Comparison of ENCODE assay signal across 22 cellular contexts in genomic region chr5:116256717-116257116, GRCh38.
DNase-seq lines count a peak whose midpoint lies in the region; ATAC-seq and TF ChIP-seq lines count a peak whose summit lies in the region.
"Had no signal": no experiment of that assay in that cellular context is flagged by ENCODE, and none has a peak within 500 bp of the region (broad histone marks: within the 10 kb centered on the region; RNA-seq: fewer than 3 reads in every experiment).

No MANE protein-coding gene starts in this region.

- no peak for TF ChIP-seq CTCF in left ventricle myocardium inferior (IDR thresholded peaks at IDR 0.05; ENCODE audit: borderline replicate concordance)

- peak; percentile 26 for ATAC-seq in Right ventricle myocardium inferior
- peak; percentile 53 for ATAC-seq in left ventricle myocardium superior
- ATAC-seq: A549; CD8-positive, alpha-beta T cell; GM12878 had no signal

- H3K9me3 ChIP-seq in left ventricle myocardium inferior (replicated peaks): peaks cover 26% of the 10 kb centered on the region
- H3K9me3 ChIP-seq: A549 had no signal

- no peaks in the 10 kb centered on the region for H3K27me3 ChIP-seq in left ventricle myocardium inferior (ENCODE audit: low read depth)
- H3K27me3 ChIP-seq: BLaER1 treated with 17β-estradiol and CSF1 and Interleukin-3, amounts not matched to agents 10 nM and 100 nM had no signal

- in situ Hi-C loops in SK-MEL-5 (cut with HindIII; ENCODE audit: low pct_unique_long_range_greater_than_20kb, low sequenced_read_pairs): no loop called here

- H3K4me3 ChIP-seq in left ventricle myocardium inferior: no peak overlapping the region
- H3K4me3 ChIP-seq: A549; BLaER1 treated with 17β-estradiol and CSF1 and Interleukin-3, amounts not matched to agents 10 nM and 100 nM; GM12878 had no signal

- no peak for DNase-seq in Right ventricle myocardium inferior (ENCODE audit: missing footprints)
- no peak for DNase-seq in cardiac septum (ENCODE audit: low spot score)
- DNase-seq in left ventricle myocardium superior: no peak
- DNase-seq in left ventricle myocardium inferior: no peak
- DNase-seq in SK-MEL-5 (ENCODE audit: low read depth, low spot score): peak; percentile 22
- no peak for DNase-seq in epidermal melanocyte (ENCODE audit: insufficient read length, low spot score)
- DNase-seq: AML-193; CD4-positive, alpha-beta T cell; CD8-positive, alpha-beta T cell; COR-L47; DMS 273 treated with DMSO at 0.1 percent for 48 hours; DMS153; DMS53; DMS79; DND-41; EL; GDM1 had no signal

- intact Hi-C loops in Right ventricle myocardium inferior (cut with DNase I) (no loop called here), cardiac septum (cut with DNase I) (no loop called here), left ventricle myocardium superior (cut with micrococcal nuclease) (no loop called here), left ventricle myocardium inferior (cut with micrococcal nuclease) (no loop called here)

- H3K27ac ChIP-seq in left ventricle myocardium inferior (replicated peaks): no peak overlapping the region
- H3K27ac ChIP-seq: 22Rv1; A549; BLaER1 treated with 17β-estradiol and CSF1 and Interleukin-3, amounts not matched to agents 10 nM and 100 nM; C4-2B had no signal

- H3K36me3 ChIP-seq in left ventricle myocardium inferior: no peaks in the 10 kb centered on the region

- peaks cover 12% of the 10 kb centered on the region for H3K4me1 ChIP-seq in left ventricle myocardium inferior
- H3K4me1 ChIP-seq: A549; BLaER1 treated with 17β-estradiol and CSF1 and Interleukin-3, amounts not matched to agents 10 nM and 100 nM had no signal
